Comparison of ENCODE assay signal across 1 cellular context in the genomic region with DNA sequence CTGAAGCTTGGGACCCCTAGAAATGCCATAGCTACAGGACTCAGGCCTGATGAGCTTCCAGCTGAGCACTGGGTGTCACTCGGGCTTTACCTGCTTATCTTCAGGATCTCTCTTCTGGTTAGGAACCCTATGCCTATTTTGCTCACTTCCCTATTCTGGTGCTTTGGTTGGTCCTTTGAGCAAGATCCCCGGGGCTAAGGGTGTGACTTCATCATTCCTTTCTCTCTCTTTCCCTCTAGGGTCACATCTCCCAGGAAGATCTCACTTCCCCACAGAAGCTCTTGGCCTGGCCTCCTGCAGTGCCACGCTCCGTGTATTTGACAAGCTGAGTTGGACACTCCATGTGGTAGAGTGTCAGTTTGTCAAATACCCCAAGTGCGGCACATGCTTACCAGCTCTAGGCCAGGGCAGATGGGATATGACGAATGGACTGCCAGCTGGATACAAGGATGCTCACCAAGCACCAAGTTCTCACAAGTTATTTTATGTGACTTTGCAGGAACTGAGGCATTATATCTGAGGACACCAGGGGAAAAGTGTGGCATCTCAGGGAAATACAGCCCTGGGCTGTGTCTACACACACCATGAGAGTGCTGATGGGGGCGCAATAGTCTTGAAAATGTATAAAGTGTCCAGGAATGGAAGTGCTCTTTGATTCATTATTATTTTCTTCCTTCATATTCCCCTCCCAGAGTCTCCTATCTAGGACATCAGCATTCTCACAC.
TF ChIP-seq lines count a peak whose summit lies in the region.

No MANE protein-coding gene starts in this region.

TF ChIP-seq in K562, 482 proteins besides CTCF, POLR2A, EP300 and RAD21 (continued from another document):
- TF ChIP-seq SMAD2 (IDR thresholded peaks at IDR 0.05; ENCODE audit: low read depth, low read length) (no peak), HSF4 (CRISPR knock-in tag; IDR thresholded peaks at IDR 0.05; ENCODE audit: borderline replicate concordance) (0 out of 2 replicates have a peak, but pooled peaks have one; percentile 3), CC2D1A (IDR thresholded peaks at IDR 0.05) (no peak), CSDE1 (IDR thresholded peaks at IDR 0.05) (no peak), JUND (IDR thresholded peaks at IDR 0.05; ENCODE audit: borderline replicate concordance, low read depth, low read length) (no peak), JUND (tag; IDR thresholded peaks at IDR 0.05; ENCODE audit: borderline replicate concordance, low read depth, low read length) (peak; percentile 24; the same call in 1 of the 3 replicates)
- TF ChIP-seq, protein P1, sequence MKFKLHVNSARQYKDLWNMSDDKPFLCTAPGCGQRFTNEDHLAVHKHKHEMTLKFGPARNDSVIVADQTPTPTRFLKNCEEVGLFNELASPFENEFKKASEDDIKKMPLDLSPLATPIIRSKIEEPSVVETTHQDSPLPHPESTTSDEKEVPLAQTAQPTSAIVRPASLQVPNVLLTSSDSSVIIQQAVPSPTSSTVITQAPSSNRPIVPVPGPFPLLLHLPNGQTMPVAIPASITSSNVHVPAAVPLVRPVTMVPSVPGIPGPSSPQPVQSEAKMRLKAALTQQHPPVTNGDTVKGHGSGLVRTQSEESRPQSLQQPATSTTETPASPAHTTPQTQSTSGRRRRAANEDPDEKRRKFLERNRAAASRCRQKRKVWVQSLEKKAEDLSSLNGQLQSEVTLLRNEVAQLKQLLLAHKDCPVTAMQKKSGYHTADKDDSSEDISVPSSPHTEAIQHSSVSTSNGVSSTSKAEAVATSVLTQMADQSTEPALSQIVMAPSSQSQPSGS (CRISPR knock-in tag; IDR thresholded peaks at IDR 0.05) = no peak
TF ChIP-seq in K562: peak in this region for 46.
